Comparison of ENCODE assay signal across 1 cellular context in genomic region chr1:205301220-205301821, GRCh38.
A peak's percentile ranks its signal among the peaks of the same experiment; 100 is the strongest.
TF ChIP-seq lines count a peak whose summit lies in the region.

No MANE protein-coding gene starts in this region.

TF ChIP-seq in H1, 55 proteins besides CTCF, POLR2A, EP300 and RAD21 (continued from another document):
- TF ChIP-seq EZH2 (IDR thresholded peaks at IDR 0.05; ENCODE audit: low read depth, low read length, severe bottlenecking) (no peak), KDM4A (IDR thresholded peaks at IDR 0.05; ENCODE audit: low read depth, low read length, severe bottlenecking) (peak; percentile 20), SP1 (IDR thresholded peaks at IDR 0.05; ENCODE audit: low read depth, low read length) (peak; percentile 95), SP2 (IDR thresholded peaks at IDR 0.05; ENCODE audit: low read length) (no peak), NRF1 (IDR thresholded peaks at IDR 0.05; ENCODE audit: low read depth, low read length) (no peak), FOSL1 (IDR thresholded peaks at IDR 0.05; ENCODE audit: insufficient read depth, low read depth, low read length) (no peak), MAFK (IDR thresholded peaks at IDR 0.05; ENCODE audit: low read depth, low read length) (no peak; the same call in 1 of the 2 replicates), KDM1A (IDR thresholded peaks at IDR 0.05; ENCODE audit: borderline replicate concordance, low read length) (peak; percentile 15; the same call in 1 of the 2 replicates), CBX5 (IDR thresholded peaks at IDR 0.05; ENCODE audit: low read depth, low read length) (no peak), HDAC6 (IDR thresholded peaks at IDR 0.05; ENCODE audit: low read depth, low read length) (no peak), PHF8 (conservative IDR thresholded peaks at IDR 0.05; ENCODE audit: low read depth, low read length) (0 out of 2 replicates have a peak, but pooled peaks have one; percentile 30), RBBP5 (IDR thresholded peaks at IDR 0.05; ENCODE audit: borderline replicate concordance, low read depth, low read length) (peak; percentile 93; the same call in 1 of the 2 replicates), POU5F1 (IDR thresholded peaks at IDR 0.05; ENCODE audit: low read depth, low read length) (no peak), ZNF274 (IDR thresholded peaks at IDR 0.05; ENCODE audit: borderline replicate concordance, extremely low read depth, low read length) (no peak), CHD7 (IDR thresholded peaks at IDR 0.05; ENCODE audit: insufficient replicate concordance, low read length) (no peak), RXRA (IDR thresholded peaks at IDR 0.05; ENCODE audit: insufficient read depth, low read depth, low read length) (peak; percentile 84; the same call in 1 of the 2 replicates), RNF2 (IDR thresholded peaks at IDR 0.05; ENCODE audit: borderline replicate concordance, low read depth, low read length, missing control alignments, poor library complexity, severe bottlenecking) (no peak), JUN (IDR thresholded peaks at IDR 0.05; ENCODE audit: low read depth, low read length) (peak; percentile 34; the same call in 1 of the 2 replicates), YY1 (IDR thresholded peaks at IDR 0.05; ENCODE audit: low read depth, low read length) (peak; percentile 83), EGR1 (IDR thresholded peaks at IDR 0.05; ENCODE audit: borderline replicate concordance, low read depth, low read length) (peak; percentile 94), TBP (IDR thresholded peaks at IDR 0.05; ENCODE audit: low read depth, low read length) (peak; percentile 92), SIN3A (conservative IDR thresholded peaks at IDR 0.05 in 1 of 2, IDR thresholded peaks at IDR 0.05 in 1 of 2; ENCODE audit: low read depth in 1 of 2, low read length in 2 of 2) (peak in 1 of 2 experiments; percentile 88; a peak in 2 of 4 replicates), CBX8 (IDR thresholded peaks at IDR 0.05; ENCODE audit: borderline replicate concordance, low read depth, low read length) (no peak), BRCA1 (IDR thresholded peaks at IDR 0.05; ENCODE audit: low read depth, low read length) (no peak), ATF2 (IDR thresholded peaks at IDR 0.05; ENCODE audit: low read length) (peak; percentile 24; the same call in 1 of the 2 replicates), CTBP2 (IDR thresholded peaks at IDR 0.05; ENCODE audit: borderline replicate concordance, insufficient read depth, insufficient read length, low read length) (peak; percentile 99), RFX5 (IDR thresholded peaks at IDR 0.05; ENCODE audit: borderline replicate concordance, low read depth, low read length) (no peak), SIX5 (IDR thresholded peaks at IDR 0.05; ENCODE audit: low read depth, low read length) (no peak), BACH1 (IDR thresholded peaks at IDR 0.05; ENCODE audit: low read length) (peak; percentile 45; the same call in 1 of the 2 replicates), TCF12 (IDR thresholded peaks at IDR 0.05; ENCODE audit: low read depth, low read length) (peak; percentile 91), HDAC2 (IDR thresholded peaks at IDR 0.05; ENCODE audit: borderline replicate concordance in 1 of 2, low read depth in 2 of 2, low read length in 2 of 2) (peak; percentile 57 to 80; a peak in 2 of 4 replicates), SP4 (IDR thresholded peaks at IDR 0.05; ENCODE audit: low read length) (peak; percentile 74), KDM5A (IDR thresholded peaks at IDR 0.05; ENCODE audit: low read length) (no peak), SRF (IDR thresholded peaks at IDR 0.05; ENCODE audit: low read depth, low read length) (no peak), GTF2F1 (IDR thresholded peaks at IDR 0.05; ENCODE audit: borderline replicate concordance, low read depth, low read length) (no peak; the same call in 1 of the 2 replicates), TAF1 (IDR thresholded peaks at IDR 0.05; ENCODE audit: low read depth, low read length) (peak; percentile 88), SIRT6 (IDR thresholded peaks at IDR 0.05; ENCODE audit: low read length) (no peak), CHD2 (IDR thresholded peaks at IDR 0.05; ENCODE audit: low read length) (no peak; the same call in none of the 2 replicates), E2F6 (IDR thresholded peaks at IDR 0.05) (peak; percentile 70; the same call in 1 of the 2 replicates), GABPA (IDR thresholded peaks at IDR 0.05; ENCODE audit: borderline replicate concordance, insufficient read depth, low read length) (no peak), BCL11A (IDR thresholded peaks at IDR 0.05; ENCODE audit: low read depth in 2 of 2, low read length in 2 of 2) (no peak), CHD1 (IDR thresholded peaks at IDR 0.05; ENCODE audit: low read depth, low read length) (no peak; the same call in 1 of the 2 replicates), NANOG (IDR thresholded peaks at IDR 0.05; ENCODE audit: insufficient read depth, low read depth, low read length, poor library complexity, severe bottlenecking) (peak; percentile 66), CREB1 (IDR thresholded peaks at IDR 0.05) (peak; percentile 64), TEAD4 (IDR thresholded peaks at IDR 0.05; ENCODE audit: low read depth, low read length) (peak; percentile 100)
- TF ChIP-seq, protein P1, sequence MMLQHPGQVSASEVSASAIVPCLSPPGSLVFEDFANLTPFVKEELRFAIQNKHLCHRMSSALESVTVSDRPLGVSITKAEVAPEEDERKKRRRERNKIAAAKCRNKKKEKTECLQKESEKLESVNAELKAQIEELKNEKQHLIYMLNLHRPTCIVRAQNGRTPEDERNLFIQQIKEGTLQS (IDR thresholded peaks at IDR 0.05; ENCODE audit: insufficient read depth, low read depth, low read length) = no peak
- TF ChIP-seq, protein P2, sequence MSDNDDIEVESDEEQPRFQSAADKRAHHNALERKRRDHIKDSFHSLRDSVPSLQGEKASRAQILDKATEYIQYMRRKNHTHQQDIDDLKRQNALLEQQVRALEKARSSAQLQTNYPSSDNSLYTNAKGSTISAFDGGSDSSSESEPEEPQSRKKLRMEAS (IDR thresholded peaks at IDR 0.05) = peak; percentile 81
- TF ChIP-seq, protein P3, sequence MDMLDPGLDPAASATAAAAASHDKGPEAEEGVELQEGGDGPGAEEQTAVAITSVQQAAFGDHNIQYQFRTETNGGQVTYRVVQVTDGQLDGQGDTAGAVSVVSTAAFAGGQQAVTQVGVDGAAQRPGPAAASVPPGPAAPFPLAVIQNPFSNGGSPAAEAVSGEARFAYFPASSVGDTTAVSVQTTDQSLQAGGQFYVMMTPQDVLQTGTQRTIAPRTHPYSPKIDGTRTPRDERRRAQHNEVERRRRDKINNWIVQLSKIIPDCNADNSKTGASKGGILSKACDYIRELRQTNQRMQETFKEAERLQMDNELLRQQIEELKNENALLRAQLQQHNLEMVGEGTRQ (IDR thresholded peaks at IDR 0.05; ENCODE audit: low read length) = no peak; the same call in 1 of the 2 replicates
